ENCODE assay signal across 13 cellular contexts in the genomic region with DNA sequence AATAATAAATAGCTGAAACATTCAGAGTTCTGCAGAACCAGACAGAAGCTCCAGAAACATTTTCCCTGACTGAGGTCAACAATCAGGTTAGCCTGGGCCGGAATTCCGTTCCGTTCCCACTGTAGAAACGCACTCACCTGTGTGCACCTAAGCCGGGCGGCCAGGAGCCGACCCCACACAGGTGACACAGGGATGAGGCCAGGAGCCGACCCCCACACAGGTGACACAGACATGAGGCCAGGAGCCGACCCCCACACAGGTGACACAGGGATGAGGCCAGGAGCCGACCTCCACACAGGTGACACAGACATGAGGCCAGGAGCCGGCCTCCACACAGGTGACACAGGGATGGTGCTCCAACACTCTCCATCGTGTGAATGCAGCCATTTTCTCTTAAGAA. TPM values are rescaled to one million over a fixed set of nuclear protein-coding genes. Genes with fewer than 3 reads are reported as not detected.
A peak's percentile ranks its signal among the peaks of the same experiment; 100 is the strongest.
DNase-seq lines count a peak whose midpoint lies in the region; ATAC-seq and TF ChIP-seq lines count a peak whose summit lies in the region.
"Had no signal": no experiment of that assay in that cellular context is flagged by ENCODE, and none has a peak within 500 bp of the region (broad histone marks: within the 10 kb centered on the region; RNA-seq: fewer than 3 reads in every experiment).

No MANE protein-coding gene starts in this region.

- intact Hi-C loops in left ventricle myocardium inferior (cut with micrococcal nuclease), result no loop called here
- intact Hi-C loops in left ventricle myocardium superior (cut with micrococcal nuclease), result no loop called here
- intact Hi-C loops in esophagus squamous epithelium (cut with DNase I), result no loop called here
- intact Hi-C loops in vagina (cut with DNase I), result no loop called here

- TF ChIP-seq CTCF in left ventricle myocardium inferior (IDR thresholded peaks at IDR 0.05; ENCODE audit: borderline replicate concordance), result no peak
- TF ChIP-seq CTCF in esophagus squamous epithelium (IDR thresholded peaks at IDR 0.05), result no peak
- TF ChIP-seq CTCF in vagina (IDR thresholded peaks at IDR 0.05), result no peak

- H3K27ac ChIP-seq in left ventricle myocardium inferior (replicated peaks) (peak overlapping the region; percentile 86), esophagus squamous epithelium (peak overlapping the region; percentile 25 to 80 (median 64)), trophoblast cell (ENCODE audit: low read depth, low read length) (peak overlapping the region; percentile 58), vagina (peak overlapping the region; percentile 63)

- H2AFZ ChIP-seq in trophoblast cell (ENCODE audit: insufficient read depth, low read length, poor library complexity), result no peak overlapping the region

- TF ChIP-seq POLR2A in esophagus squamous epithelium (IDR thresholded peaks at IDR 0.05) (no peak), vagina (IDR thresholded peaks at IDR 0.05) (no peak)

- no peaks in the 10 kb centered on the region for H3K9me3 ChIP-seq in left ventricle myocardium inferior (replicated peaks)
- no peaks in the 10 kb centered on the region for H3K9me3 ChIP-seq in esophagus squamous epithelium
- no peaks in the 10 kb centered on the region for H3K9me3 ChIP-seq in trophoblast cell (ENCODE audit: insufficient read depth, low read depth, low read length)
- no peaks in the 10 kb centered on the region for H3K9me3 ChIP-seq in vagina
- H3K9me3 ChIP-seq: A549, spleen had no signal

- peaks cover 6% of the 10 kb centered on the region for H3K36me3 ChIP-seq in left ventricle myocardium inferior
- H3K36me3 ChIP-seq in esophagus squamous epithelium, result peaks cover 0 to 15% (median 0%) of the 10 kb centered on the region in 3 donors
- H3K36me3 ChIP-seq in trophoblast cell (ENCODE audit: control insufficient read depth in 1 of 2, insufficient read depth in 2 of 2, low read length in 2 of 2), result peaks cover 12 to 23% of the 10 kb centered on the region in 2 experiments
- H3K36me3 ChIP-seq in vagina, result no peaks in the 10 kb centered on the region
- H3K36me3 ChIP-seq: spleen had no signal

- H3K23ac ChIP-seq in trophoblast cell (ENCODE audit: low read length), result no peak overlapping the region

- H3K4me1 ChIP-seq in left ventricle myocardium inferior (peaks cover 77% of the 10 kb centered on the region), esophagus squamous epithelium (peaks cover 0 to 46% (median 0%) of the 10 kb centered on the region in 3 donors), trophoblast cell (ENCODE audit: control insufficient read depth in 1 of 2, insufficient read depth in 2 of 2, low read length in 2 of 2) (peaks cover 22 to 35% of the 10 kb centered on the region in 2 experiments), vagina (peaks cover 25% of the 10 kb centered on the region)
- H3K4me1 ChIP-seq: spleen had no signal

- DNase-seq in left ventricle myocardium inferior (no peak), left ventricle myocardium superior (no peak), esophagus squamous epithelium (lab: John Stamatoyannopoulos, UW) (no peak), trophoblast cell (no peak), vagina (ENCODE audit: extremely low spot score in 2 of 2) (no peak), DMS153 (lab: John Stamatoyannopoulos, UW) (no peak), UCSD-AML1 (lab: John Stamatoyannopoulos, UW; ENCODE audit: unreplicated experiment) (no peak)
- DNase-seq in central memory CD4-positive, alpha-beta T cell, result no peak
- DNase-seq: activated CD4-positive, alpha-beta T cell treated with anti-CD3 and anti-CD28 coated beads for 1 hour; activated naive CD8-positive, alpha-beta T cell treated with anti-CD3 and anti-CD28 coated beads, Interleukin-2, amount 10 ng/mL, durations not matched to agents 7 days and 5 days; naive thymus-derived CD4-positive, alpha-beta T cell; spleen had no signal

- H3K9ac ChIP-seq in trophoblast cell (ENCODE audit: low read length), result no peak overlapping the region

- no peak overlapping the region for H4K12ac ChIP-seq in trophoblast cell (ENCODE audit: low read depth, low read length)

- H3K27me3 ChIP-seq in left ventricle myocardium inferior (ENCODE audit: low read depth) (no peaks in the 10 kb centered on the region), esophagus squamous epithelium (no peaks in the 10 kb centered on the region), trophoblast cell (ENCODE audit: insufficient read depth, low read length) (no peaks in the 10 kb centered on the region), vagina (no peaks in the 10 kb centered on the region)
- H3K27me3 ChIP-seq: spleen had no signal

- H4K8ac ChIP-seq in trophoblast cell (ENCODE audit: low read depth, low read length), result no peak overlapping the region

- no peak overlapping the region for H3K14ac ChIP-seq in trophoblast cell (ENCODE audit: low read length)

- H4K91ac ChIP-seq in trophoblast cell (ENCODE audit: low read depth, low read length), result no peak overlapping the region

- H3K4me2 ChIP-seq in trophoblast cell (ENCODE audit: low read length), result no peak overlapping the region

- peaks cover 21% of the 10 kb centered on the region for H3K79me2 ChIP-seq in trophoblast cell (ENCODE audit: control insufficient read depth, insufficient read depth, low read length, poor library complexity)

- no peak overlapping the region for H2BK120ac ChIP-seq in trophoblast cell (ENCODE audit: insufficient read depth, low read length, poor library complexity)

- no peak overlapping the region for H2BK5ac ChIP-seq in trophoblast cell (ENCODE audit: low read depth, low read length, poor library complexity)

- H3K4me3 ChIP-seq in left ventricle myocardium inferior (peak overlapping the region; percentile 42), esophagus squamous epithelium (no peak overlapping the region), trophoblast cell (ENCODE audit: low read depth, low read length) (no peak overlapping the region), vagina (no peak overlapping the region)
- H3K4me3 ChIP-seq: A549, spleen had no signal

- ATAC-seq in left ventricle myocardium superior, result no peak
- ATAC-seq: A549; naive thymus-derived CD4-positive, alpha-beta T cell had no signal

- peaks cover 21% of the 10 kb centered on the region for H3K79me1 ChIP-seq in trophoblast cell (ENCODE audit: low read length)

- H2AK5ac ChIP-seq in trophoblast cell (ENCODE audit: low read length), result peak overlapping the region; percentile 16

- no peak overlapping the region for H2BK12ac ChIP-seq in trophoblast cell (ENCODE audit: low read length)

- H3K4ac ChIP-seq in trophoblast cell (ENCODE audit: low read depth, low read length), result no peak overlapping the region

- H3K18ac ChIP-seq in trophoblast cell (ENCODE audit: low read length), result peak overlapping the region; percentile 31

- WGBS in esophagus squamous epithelium, 2 donors, result 65 to 68% methylated on average over 4 to 7 of the region's 12 CpGs
- WGBS in trophoblast cell (ENCODE audit: extremely low coverage, insufficient coverage, insufficient read length), result no CpG with 5 or more reads among the region's 12 CpGs

RNA-seq across cellular contexts. Expression of a gene that starts 21.9 kb away (rescaled TPM):
- total RNA-seq in left ventricle myocardium inferior (59.1 TPM), left ventricle myocardium superior (61.8 TPM), esophagus squamous epithelium (100 to 1,000 TPM in 1 of 4 donors, 10 to 100 TPM in 3; 21.0 to 109 (median 76.4) TPM), vagina (47.1 TPM)
- polyA plus RNA-seq in trophoblast cell (2013), result 37.6 and 37.9 TPM in 2 replicates
- total RNA-seq: activated naive CD8-positive, alpha-beta T cell treated with anti-CD3 and anti-CD28 coated beads, Interleukin-2, amount 10 ng/mL, durations not matched to agents 7 days and 5 days had no signal
- polyA plus RNA-seq: naive thymus-derived CD4-positive, alpha-beta T cell had no signal
